Comparison of ENCODE assay signal across 2 cellular contexts in genomic region chr5:178624626-178625546, GRCh38.
A peak's percentile ranks its signal among the peaks of the same experiment; 100 is the strongest.
TF ChIP-seq lines count a peak whose summit lies in the region.

No MANE protein-coding gene starts in this region.

TF ChIP-seq in A549, 52 proteins besides CTCF, POLR2A, EP300 and RAD21:
- TF ChIP-seq CBX2 (IDR thresholded peaks at IDR 0.05; ENCODE audit: borderline replicate concordance, low read depth): no peak
- TF ChIP-seq USF2 (IDR thresholded peaks at IDR 0.05): no peak
- TF ChIP-seq RFX5 (IDR thresholded peaks at IDR 0.05): no peak
- no peak for TF ChIP-seq SREBF2 (IDR thresholded peaks at IDR 0.05)
- TF ChIP-seq JUN (IDR thresholded peaks at IDR 0.05): no peak
- TF ChIP-seq TFCP2L1 (CRISPR knock-in tag; IDR thresholded peaks at IDR 0.05): no peak
- TF ChIP-seq MYC (IDR thresholded peaks at IDR 0.05; ENCODE audit: borderline replicate concordance, low read length): no peak
- TF ChIP-seq JUNB (IDR thresholded peaks at IDR 0.05): no peak
- TF ChIP-seq CBX8 (IDR thresholded peaks at IDR 0.05): no peak
- no peak for TF ChIP-seq CHD2 (IDR thresholded peaks at IDR 0.05; ENCODE audit: low read length, partially characterized antibody)
- TF ChIP-seq ELK1 (IDR thresholded peaks at IDR 0.05; ENCODE audit: low read depth, low read length): no peak
- no peak for TF ChIP-seq SMC3 (IDR thresholded peaks at IDR 0.05)
- no peak for TF ChIP-seq EHMT2 (IDR thresholded peaks at IDR 0.05; ENCODE audit: low read depth)
- no peak for TF ChIP-seq GATA3 (IDR thresholded peaks at IDR 0.05; ENCODE audit: borderline replicate concordance)
- TF ChIP-seq CEBPB (IDR thresholded peaks at IDR 0.05): no peak
- no peak for TF ChIP-seq ZSCAN20 (CRISPR knock-in tag; IDR thresholded peaks at IDR 0.05)
- no peak for TF ChIP-seq RCOR1 (IDR thresholded peaks at IDR 0.05; ENCODE audit: low read depth, low read length)
- no peak for TF ChIP-seq HEYL (CRISPR knock-in tag; IDR thresholded peaks at IDR 0.05)
- TF ChIP-seq ZNF302 (CRISPR knock-in tag; IDR thresholded peaks at IDR 0.05): no peak
TF ChIP-seq in A549: peak in this region for 0.

TF ChIP-seq in K562, 482 proteins besides CTCF, POLR2A, EP300 and RAD21:
- TF ChIP-seq ZBTB2 (IDR thresholded peaks at IDR 0.05): no peak
- TF ChIP-seq PBX2 (CRISPR knock-in tag; IDR thresholded peaks at IDR 0.05; ENCODE audit: low read depth): no peak
- 0 out of 2 replicates have a peak, but pooled peaks have one; percentile 30 for TF ChIP-seq PBX2 (tag; conservative IDR thresholded peaks at IDR 0.05; ENCODE audit: low read depth)
- TF ChIP-seq MEIS2 (IDR thresholded peaks at IDR 0.05; ENCODE audit: partially characterized antibody): peak; percentile 36
- TF ChIP-seq ZNF785 (CRISPR knock-in tag; IDR thresholded peaks at IDR 0.05): no peak
- no peak for TF ChIP-seq ZC3H4 (CRISPR knock-in tag; IDR thresholded peaks at IDR 0.05; ENCODE audit: borderline replicate concordance)
- TF ChIP-seq CREM (IDR thresholded peaks at IDR 0.05; ENCODE audit: low read depth): 0 out of 2 replicates have a peak, but pooled peaks have one; percentile 3
- no peak for TF ChIP-seq ZNF277 (CRISPR knock-in tag; IDR thresholded peaks at IDR 0.05; ENCODE audit: borderline replicate concordance)
